Comparison of ENCODE assay signal across 26 cellular contexts in the genomic region with DNA sequence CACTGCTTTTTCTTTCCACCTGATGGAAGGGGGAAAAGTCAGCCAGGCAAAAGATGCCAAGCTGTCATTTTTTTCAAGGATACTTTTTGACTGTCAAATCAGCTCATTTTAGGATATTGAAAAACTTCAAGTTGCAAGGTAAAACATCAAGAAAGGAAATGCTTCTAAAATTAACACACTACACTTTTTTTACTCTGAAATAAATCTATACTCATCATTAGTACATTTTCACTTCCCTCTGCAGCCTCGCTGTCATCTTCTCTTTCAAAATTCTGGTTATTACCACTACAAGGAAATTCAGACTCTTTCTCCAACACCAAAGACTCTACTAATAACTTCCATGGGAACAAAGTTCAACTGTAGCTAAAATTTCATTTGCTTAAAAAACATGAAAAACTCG.
"Had no signal": no experiment of that assay in that cellular context is flagged by ENCODE, and none has a peak within 500 bp of the region (broad histone marks: within the 10 kb centered on the region; RNA-seq: fewer than 3 reads in every experiment).

No MANE protein-coding gene starts in this region.

- H3K9me3 Mint-ChIP-seq: activated CD4-positive, alpha-beta T cell treated with anti-CD3 and anti-CD28 coated beads, Interleukin-2, amount 10 ng/mL, durations not matched to agents 7 days and 5 days; activated CD8-positive, alpha-beta T cell treated with anti-CD3 and anti-CD28 coated beads for 36 hours; activated naive CD4-positive, alpha-beta T cell treated with anti-CD3 and anti-CD28 coated beads, Interleukin-2, amount 50 U/mL, for 24 hours; mesothelial cell of epicardium; natural killer cell had no signal

- H3K27me3 Mint-ChIP-seq: activated naive CD4-positive, alpha-beta T cell treated with anti-CD3 and anti-CD28 coated beads, Interleukin-2, amount 50 U/mL, for 24 hours; brain had no signal

- H3K4me3 Mint-ChIP-seq: activated CD4-positive, alpha-beta T cell treated with anti-CD3 and anti-CD28 coated beads, Interleukin-2, amount 10 ng/mL, durations not matched to agents 7 days and 5 days; activated CD8-positive, alpha-beta memory T cell treated with anti-CD3 and anti-CD28 coated beads, Interleukin-2, amount 10 ng/mL, durations not matched to agents 7 days and 5 days; activated CD8-positive, alpha-beta T cell treated with anti-CD3 and anti-CD28 coated beads for 36 hours; activated naive CD4-positive, alpha-beta T cell treated with anti-CD3 and anti-CD28 coated beads, Interleukin-2, amount 50 U/mL, for 24 hours; brain; mesothelial cell of epicardium; natural killer cell had no signal

- DNase-seq: activated CD4-positive, alpha-beta T cell treated with anti-CD3 and anti-CD28 coated beads, Interleukin-2, amount 10 ng/mL, durations not matched to agents 7 days and 5 days; activated CD8-positive, alpha-beta memory T cell treated with anti-CD3 and anti-CD28 coated beads, Interleukin-2, amount 10 ng/mL, durations not matched to agents 7 days and 5 days; activated CD8-positive, alpha-beta T cell treated with anti-CD3 and anti-CD28 coated beads for 36 hours; activated gamma-delta T cell treated with Interleukin-2 at 50 U/mL for 16 hours; activated T-cell treated with anti-CD3 and anti-CD28 coated beads for 4 hours; anterior cingulate cortex; dermis blood vessel endothelial cell; effector CD8-positive, alpha-beta T cell; erythroblast; foreskin melanocyte; glutamatergic neuron; hippocampal formation; kidney glomerular epithelial cell; left ventricle myocardium inferior; natural killer cell; psoas muscle; stimulated activated CD4-positive, alpha-beta T cell treated with anti-CD3 and anti-CD28 coated beads, Interleukin-4, amount 100 ng/mL, for 24 hours; stimulated activated naive CD8-positive, alpha-beta T cell treated with anti-CD3 and anti-CD28 coated beads, Interleukin-15, Interleukin-2, amounts not matched to agents 100 U/mL and 50 U/mL, for 24 hours; substantia nigra; thyroid gland; upper lobe of right lung had no signal

- H3K4me1 ChIP-seq: psoas muscle had no signal

- H3K9me3 ChIP-seq: left ventricle myocardium inferior, psoas muscle, right atrium auricular region, thyroid gland, upper lobe of right lung had no signal

- H3K4me1 Mint-ChIP-seq: activated CD4-positive, alpha-beta T cell treated with anti-CD3 and anti-CD28 coated beads, Interleukin-2, amount 10 ng/mL, durations not matched to agents 7 days and 5 days; activated CD8-positive, alpha-beta memory T cell treated with anti-CD3 and anti-CD28 coated beads, Interleukin-2, amount 10 ng/mL, durations not matched to agents 7 days and 5 days; activated naive CD4-positive, alpha-beta T cell treated with anti-CD3 and anti-CD28 coated beads, Interleukin-2, amount 50 U/mL, for 24 hours; natural killer cell had no signal

- H3K27ac ChIP-seq: left ventricle myocardium inferior, psoas muscle, right atrium auricular region, thyroid gland, upper lobe of right lung, VCaP had no signal

- H3K27ac Mint-ChIP-seq: activated CD4-positive, alpha-beta T cell treated with anti-CD3 and anti-CD28 coated beads, Interleukin-2, amount 10 ng/mL, durations not matched to agents 7 days and 5 days; activated CD8-positive, alpha-beta memory T cell treated with anti-CD3 and anti-CD28 coated beads, Interleukin-2, amount 10 ng/mL, durations not matched to agents 7 days and 5 days; activated CD8-positive, alpha-beta T cell treated with anti-CD3 and anti-CD28 coated beads for 36 hours; activated naive CD4-positive, alpha-beta T cell treated with anti-CD3 and anti-CD28 coated beads, Interleukin-2, amount 50 U/mL, for 24 hours; brain; mesothelial cell of epicardium; natural killer cell had no signal

- H3K4me3 ChIP-seq: left ventricle myocardium inferior, psoas muscle, right atrium auricular region, thyroid gland, upper lobe of right lung had no signal

- H3K36me3 ChIP-seq: left ventricle myocardium inferior, right atrium auricular region, thyroid gland, upper lobe of right lung had no signal

- H3K27me3 ChIP-seq: right atrium auricular region, thyroid gland, upper lobe of right lung had no signal

- H3K36me3 Mint-ChIP-seq: activated CD8-positive, alpha-beta memory T cell treated with anti-CD3 and anti-CD28 coated beads, Interleukin-2, amount 10 ng/mL, durations not matched to agents 7 days and 5 days; activated naive CD4-positive, alpha-beta T cell treated with anti-CD3 and anti-CD28 coated beads, Interleukin-2, amount 50 U/mL, for 24 hours; natural killer cell had no signal
